In the genomic region with DNA sequence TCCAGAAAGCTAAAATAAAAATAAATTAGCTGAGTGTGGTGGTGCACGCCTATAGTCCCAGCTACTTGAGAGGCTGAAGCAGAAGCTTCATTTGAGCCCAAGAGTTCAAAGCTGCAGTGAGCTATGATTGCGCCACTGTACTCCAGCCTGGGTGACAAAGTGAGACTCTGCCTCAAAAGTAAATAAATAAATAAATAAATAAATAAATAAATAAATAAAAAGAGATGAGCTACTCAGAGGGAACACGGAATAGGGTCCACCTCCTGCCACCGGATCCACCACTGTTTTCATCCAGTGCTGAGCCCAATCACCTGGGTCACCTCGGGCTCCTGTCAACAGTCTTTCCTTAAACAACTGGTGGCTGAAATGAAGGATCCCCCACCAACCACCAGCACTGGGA, we compare ENCODE assay signal across 1 cellular context.
TF ChIP-seq lines count a peak whose summit lies in the region.

No MANE protein-coding gene starts in this region.

TF ChIP-seq in A549, 52 proteins besides CTCF, POLR2A, EP300 and RAD21:
- TF ChIP-seq, protein P1, sequence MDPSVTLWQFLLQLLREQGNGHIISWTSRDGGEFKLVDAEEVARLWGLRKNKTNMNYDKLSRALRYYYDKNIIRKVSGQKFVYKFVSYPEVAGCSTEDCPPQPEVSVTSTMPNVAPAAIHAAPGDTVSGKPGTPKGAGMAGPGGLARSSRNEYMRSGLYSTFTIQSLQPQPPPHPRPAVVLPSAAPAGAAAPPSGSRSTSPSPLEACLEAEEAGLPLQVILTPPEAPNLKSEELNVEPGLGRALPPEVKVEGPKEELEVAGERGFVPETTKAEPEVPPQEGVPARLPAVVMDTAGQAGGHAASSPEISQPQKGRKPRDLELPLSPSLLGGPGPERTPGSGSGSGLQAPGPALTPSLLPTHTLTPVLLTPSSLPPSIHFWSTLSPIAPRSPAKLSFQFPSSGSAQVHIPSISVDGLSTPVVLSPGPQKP (IDR thresholded peaks at IDR 0.05; ENCODE audit: low read depth, low read length) = no peak
- TF ChIP-seq ZC3H11A (IDR thresholded peaks at IDR 0.05) = peak; percentile 86
